Comparison of ENCODE assay signal across 1 cellular context in the genomic region with DNA sequence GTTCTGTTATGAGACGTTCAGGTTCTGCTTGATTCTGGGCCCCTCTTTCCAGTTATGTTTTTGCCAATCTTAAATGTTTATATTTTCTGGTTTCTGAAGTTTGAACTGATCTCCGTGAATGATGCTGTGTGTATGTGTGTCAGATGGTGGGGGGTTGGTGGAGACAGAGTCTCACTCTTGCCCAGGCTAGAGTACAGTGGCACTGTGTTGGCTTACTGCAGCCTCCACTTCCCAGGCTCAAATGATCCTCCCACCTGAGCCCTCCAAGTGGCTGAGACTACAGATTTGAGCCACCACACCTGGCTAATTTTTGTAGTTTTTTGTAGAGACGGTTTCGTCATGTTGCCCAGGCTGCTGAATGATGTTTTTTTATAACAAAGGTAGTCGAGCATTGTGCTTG.
TF ChIP-seq lines count a peak whose summit lies in the region.

No MANE protein-coding gene starts in this region.

TF ChIP-seq in GM23338, 12 proteins besides CTCF, POLR2A, EP300 and RAD21 (continued from another document):
- no peak for TF ChIP-seq ZNF462 (CRISPR knock-in tag; IDR thresholded peaks at IDR 0.05)
- no peak for TF ChIP-seq EZH2phosphoT487 (IDR thresholded peaks at IDR 0.05; ENCODE audit: unreplicated experiment)
- TF ChIP-seq ZNF331 (CRISPR knock-in tag; IDR thresholded peaks at IDR 0.05; ENCODE audit: low read depth), result no peak
- TF ChIP-seq NANOG (IDR thresholded peaks at IDR 0.05; ENCODE audit: borderline replicate concordance), result no peak
- TF ChIP-seq, protein P1, sequence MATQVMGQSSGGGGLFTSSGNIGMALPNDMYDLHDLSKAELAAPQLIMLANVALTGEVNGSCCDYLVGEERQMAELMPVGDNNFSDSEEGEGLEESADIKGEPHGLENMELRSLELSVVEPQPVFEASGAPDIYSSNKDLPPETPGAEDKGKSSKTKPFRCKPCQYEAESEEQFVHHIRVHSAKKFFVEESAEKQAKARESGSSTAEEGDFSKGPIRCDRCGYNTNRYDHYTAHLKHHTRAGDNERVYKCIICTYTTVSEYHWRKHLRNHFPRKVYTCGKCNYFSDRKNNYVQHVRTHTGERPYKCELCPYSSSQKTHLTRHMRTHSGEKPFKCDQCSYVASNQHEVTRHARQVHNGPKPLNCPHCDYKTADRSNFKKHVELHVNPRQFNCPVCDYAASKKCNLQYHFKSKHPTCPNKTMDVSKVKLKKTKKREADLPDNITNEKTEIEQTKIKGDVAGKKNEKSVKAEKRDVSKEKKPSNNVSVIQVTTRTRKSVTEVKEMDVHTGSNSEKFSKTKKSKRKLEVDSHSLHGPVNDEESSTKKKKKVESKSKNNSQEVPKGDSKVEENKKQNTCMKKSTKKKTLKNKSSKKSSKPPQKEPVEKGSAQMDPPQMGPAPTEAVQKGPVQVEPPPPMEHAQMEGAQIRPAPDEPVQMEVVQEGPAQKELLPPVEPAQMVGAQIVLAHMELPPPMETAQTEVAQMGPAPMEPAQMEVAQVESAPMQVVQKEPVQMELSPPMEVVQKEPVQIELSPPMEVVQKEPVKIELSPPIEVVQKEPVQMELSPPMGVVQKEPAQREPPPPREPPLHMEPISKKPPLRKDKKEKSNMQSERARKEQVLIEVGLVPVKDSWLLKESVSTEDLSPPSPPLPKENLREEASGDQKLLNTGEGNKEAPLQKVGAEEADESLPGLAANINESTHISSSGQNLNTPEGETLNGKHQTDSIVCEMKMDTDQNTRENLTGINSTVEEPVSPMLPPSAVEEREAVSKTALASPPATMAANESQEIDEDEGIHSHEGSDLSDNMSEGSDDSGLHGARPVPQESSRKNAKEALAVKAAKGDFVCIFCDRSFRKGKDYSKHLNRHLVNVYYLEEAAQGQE (IDR thresholded peaks at IDR 0.05; ENCODE audit: unreplicated experiment), result no peak
- no peak for TF ChIP-seq CREB1 (CRISPR knock-in tag; IDR thresholded peaks at IDR 0.05; ENCODE audit: low read depth)
- TF ChIP-seq POLR2AphosphoS5 (IDR thresholded peaks at IDR 0.05; ENCODE audit: low read depth), result no peak
- TF ChIP-seq ETS1 (IDR thresholded peaks at IDR 0.05), result no peak
